Comparison of ENCODE assay signal across 26 cellular contexts in genomic region chr22:19612866-19613572, GRCh38.
DNase-seq lines count a peak whose midpoint lies in the region; ATAC-seq and TF ChIP-seq lines count a peak whose summit lies in the region.
"Had no signal": no experiment of that assay in that cellular context is flagged by ENCODE, and none has a peak within 500 bp of the region (broad histone marks: within the 10 kb centered on the region; RNA-seq: fewer than 3 reads in every experiment).

No MANE protein-coding gene starts in this region.

- H3K36me3 ChIP-seq in Karpas-422 (ENCODE audit: insufficient read depth, low read length) (no peaks in the 10 kb centered on the region), osteoblast (ENCODE audit: insufficient read depth, low read length) (no peaks in the 10 kb centered on the region)
- H3K36me3 ChIP-seq: gastroesophageal sphincter, HAP-1, left ventricle myocardium inferior, thoracic aorta had no signal

- ATAC-seq in T-helper 17 cell: no peak
- ATAC-seq: gastroesophageal sphincter; naive thymus-derived CD4-positive, alpha-beta T cell; SK-N-SH treated with all-trans-retinoic acid at 6 μM for 48 hours had no signal

- no peaks in the 10 kb centered on the region for H3K27me3 Mint-ChIP-seq in T-helper 17 cell
- H3K27me3 Mint-ChIP-seq: activated naive CD8-positive, alpha-beta T cell treated with anti-CD3 and anti-CD28 coated beads, Interleukin-2, amount 10 ng/mL, durations not matched to agents 7 days and 5 days; naive thymus-derived CD4-positive, alpha-beta T cell had no signal

- no peak overlapping the region for H3K4me3 Mint-ChIP-seq in T-helper 17 cell
- H3K4me3 Mint-ChIP-seq: activated CD4-positive, alpha-beta memory T cell treated with anti-CD3 and anti-CD28 coated beads, Interleukin-2, amount 10 ng/mL, durations not matched to agents 7 days and 5 days; activated naive CD8-positive, alpha-beta T cell treated with anti-CD3 and anti-CD28 coated beads, Interleukin-2, amount 10 ng/mL, durations not matched to agents 7 days and 5 days; mesothelial cell of epicardium; naive thymus-derived CD4-positive, alpha-beta T cell had no signal

- H4K20me1 ChIP-seq in Karpas-422 (ENCODE audit: insufficient read depth, low read depth, low read length) (no peaks in the 10 kb centered on the region), osteoblast (ENCODE audit: insufficient read depth, low read length) (no peaks in the 10 kb centered on the region)

- no peaks in the 10 kb centered on the region for H3K9me2 ChIP-seq in Karpas-422 (replicated peaks; ENCODE audit: insufficient read depth, low read length)

- peak overlapping the region; percentile 32 for H3K27ac Mint-ChIP-seq in T-helper 17 cell
- H3K27ac Mint-ChIP-seq: activated CD4-positive, alpha-beta memory T cell treated with anti-CD3 and anti-CD28 coated beads, Interleukin-2, amount 10 ng/mL, durations not matched to agents 7 days and 5 days; activated naive CD8-positive, alpha-beta T cell treated with anti-CD3 and anti-CD28 coated beads, Interleukin-2, amount 10 ng/mL, durations not matched to agents 7 days and 5 days; mesothelial cell of epicardium had no signal

- H3K27me3 ChIP-seq in Karpas-422 (ENCODE audit: low read length): no peaks in the 10 kb centered on the region
- H3K27me3 ChIP-seq in osteoblast (ENCODE audit: insufficient read depth, low read length): peaks cover 41% of the 10 kb centered on the region

- peak overlapping the region; percentile 98 for H3K27ac ChIP-seq in Karpas-422 (ENCODE audit: low read length)
- no peak overlapping the region for H3K27ac ChIP-seq in osteoblast (ENCODE audit: low read depth, low read length)
- H3K27ac ChIP-seq: gastroesophageal sphincter, left ventricle myocardium inferior, skin epidermis, thoracic aorta had no signal

- H3K36me3 Mint-ChIP-seq in T-helper 17 cell (ENCODE audit: low read depth): no peaks in the 10 kb centered on the region
- H3K36me3 Mint-ChIP-seq: activated naive CD8-positive, alpha-beta T cell treated with anti-CD3 and anti-CD28 coated beads, Interleukin-2, amount 10 ng/mL, durations not matched to agents 7 days and 5 days; mesothelial cell of epicardium; naive thymus-derived CD4-positive, alpha-beta T cell had no signal

- H3K4me2 ChIP-seq in Karpas-422 (ENCODE audit: low read depth, low read length, poor library complexity, severe bottlenecking) (peak overlapping the region; percentile 58), osteoblast (ENCODE audit: insufficient read depth, low read length) (no peak overlapping the region)

- DNase-seq in GDM1 (lab: John Stamatoyannopoulos, UW): peak; percentile 67
- DNase-seq in Karpas-422: no peak
- no peak for DNase-seq in T-helper 17 cell
- DNase-seq in osteoblast (ENCODE audit: insufficient read length, low spot score, missing footprints): peak; percentile 30
- DNase-seq in hypothalamus (lab: John Stamatoyannopoulos, UW): no peak
- DNase-seq in SW480 (ENCODE audit: low spot score): no peak
- no peak for DNase-seq in NCI-H2029 (lab: John Stamatoyannopoulos, UW)
- DNase-seq: activated CD4-positive, alpha-beta memory T cell treated with anti-CD3 and anti-CD28 coated beads, Interleukin-2, amount 10 ng/mL, durations not matched to agents 7 days and 5 days; activated CD4-positive, CD25-positive, alpha-beta regulatory T cell treated with anti-CD3 and anti-CD28 coated beads, Interleukin-2, amount 50 U/mL, for 72 hours; activated effector memory CD4-positive, alpha-beta T cell treated with Interleukin-2 at 50 U/mL for 16 hours; activated naive CD8-positive, alpha-beta T cell treated with anti-CD3 and anti-CD28 coated beads, Interleukin-2, amount 10 ng/mL, durations not matched to agents 7 days and 5 days; central memory CD4-positive, alpha-beta T cell; dermis blood vessel endothelial cell; DMS53; left ventricle myocardium inferior; naive thymus-derived CD4-positive, alpha-beta T cell; NCI-H510A; occipital lobe; stimulated activated CD4-positive, alpha-beta T cell treated with anti-CD3 and anti-CD28 coated beads, Interleukin-2, amount 100 ng/mL, for 24 hours; T1000 had no signal

- H3K4me1 ChIP-seq in Karpas-422 (ENCODE audit: low read length) (peaks cover 94% of the 10 kb centered on the region), osteoblast (ENCODE audit: insufficient read depth, low read length) (no peaks in the 10 kb centered on the region)
- H3K4me1 ChIP-seq: gastroesophageal sphincter, HAP-1, left ventricle myocardium inferior had no signal

- H3K4me3 ChIP-seq in Karpas-422 (ENCODE audit: low read length): no peak overlapping the region
- H3K4me3 ChIP-seq in osteoblast (ENCODE audit: insufficient read depth, low read length): no peak overlapping the region
- H3K4me3 ChIP-seq: gastroesophageal sphincter, HAP-1, left ventricle myocardium inferior, skin epidermis, thoracic aorta had no signal

- no peak for TF ChIP-seq CTCF in osteoblast (IDR thresholded peaks at IDR 0.05; ENCODE audit: extremely low read depth, low read depth, low read length)

- H2AFZ ChIP-seq in Karpas-422 (ENCODE audit: low read length) (peak overlapping the region; percentile 56; the same call in 1 of the 2 replicates), osteoblast (ENCODE audit: low read length) (no peak overlapping the region)

- H3K79me2 ChIP-seq in Karpas-422 (ENCODE audit: low read length): no peaks in the 10 kb centered on the region
- H3K79me2 ChIP-seq in osteoblast (ENCODE audit: insufficient read depth, low read length): no peaks in the 10 kb centered on the region

- H3K9me3 ChIP-seq in Karpas-422 (ENCODE audit: low read length) (no peaks in the 10 kb centered on the region), T-helper 17 cell (ENCODE audit: control insufficient read depth, low read length, poor library complexity, severe bottlenecking) (no peaks in the 10 kb centered on the region), osteoblast (ENCODE audit: low read depth, low read length) (no peaks in the 10 kb centered on the region)
- H3K9me3 ChIP-seq: gastroesophageal sphincter, HAP-1, left ventricle myocardium inferior, thoracic aorta had no signal

- H3K9ac ChIP-seq in Karpas-422 (ENCODE audit: low read length): peak overlapping the region; percentile 49

- peaks cover 11% of the 10 kb centered on the region for H3K4me1 Mint-ChIP-seq in T-helper 17 cell

Comparison
In these comparisons a context has a peak if more than half of its experiments do, and no peak if none do; other contexts are left out.
1. DNase-seq: peak in GDM1 (single experiment) and osteoblast (single experiment); none in Karpas-422 (single experiment), T-helper 17 cell (0 of 3), hypothalamus (0 of 51), SW480 (single experiment) and NCI-H2029 (single experiment).